In the genomic region with DNA sequence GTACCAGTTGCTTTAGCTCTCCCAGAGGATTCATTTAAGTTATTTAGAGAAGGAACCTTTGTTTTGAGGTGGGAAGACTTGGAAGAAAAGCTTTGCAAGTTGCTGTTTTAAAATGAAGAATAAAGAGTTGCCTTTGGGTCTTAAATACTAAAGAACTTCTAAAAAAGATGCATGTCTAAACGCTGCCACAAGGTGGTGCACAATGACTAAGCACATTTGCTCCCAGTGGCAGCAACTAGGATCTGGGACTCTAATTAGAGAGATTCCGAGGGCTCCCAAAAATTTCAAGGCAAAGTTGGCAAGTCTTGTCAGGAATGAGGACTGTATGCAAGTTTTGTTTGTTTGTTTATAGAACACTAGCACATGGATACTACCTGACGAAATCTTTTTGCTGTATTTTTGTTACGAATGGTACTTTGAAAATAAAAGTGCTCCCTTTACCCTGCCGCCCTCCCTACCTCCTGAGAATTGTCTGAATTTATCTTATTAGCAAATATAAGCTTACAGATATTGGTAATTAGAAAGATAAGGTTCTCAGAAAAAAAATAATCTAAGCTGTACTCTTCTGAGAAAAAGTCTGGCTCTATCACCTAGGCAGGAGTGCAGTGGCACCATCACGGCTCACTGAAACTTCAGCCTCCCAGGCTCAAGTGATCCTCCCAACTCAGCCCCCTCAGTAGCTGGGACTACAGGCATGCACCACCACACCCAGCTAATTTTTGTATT, we compare ENCODE assay signal across 8 cellular contexts.
DNase-seq lines count a peak whose midpoint lies in the region; ATAC-seq, FAIRE-seq and TF ChIP-seq lines count a peak whose summit lies in the region.

No MANE protein-coding gene starts in this region.

- H2AFZ ChIP-seq in astrocyte (ENCODE audit: low read depth, low read length) = peak overlapping the region; percentile 50
- no peak overlapping the region for H2AFZ ChIP-seq in hepatocyte

- CTCF ChIA-PET in CD4-positive, alpha-beta T cell (lab: Charles Lee) = interaction anchor here (1.2 kb wide), 1 partner anchor 337 kb away, joined by 3 read pairs; no protein-coding TSS in a partner anchor

- peak overlapping the region; percentile 3 for H3K9ac ChIP-seq in astrocyte (ENCODE audit: low read length)

- DNase-seq in CD4-positive, alpha-beta T cell = peak in 8 of 10 experiments; percentile 2 to 25 (median 16)
- DNase-seq in GM19240 (ENCODE audit: insufficient read length, low spot score) (peak; percentile 8), LoVo (ENCODE audit: low spot score) (peak; percentile 75), SHP77 treated with DMSO at 0.1 percent for 48 hours (lab: John Stamatoyannopoulos, UW) (peak; percentile 47), astrocyte (ENCODE audit: low read depth) (peak; percentile 50), hepatocyte (ENCODE audit: low spot score) (peak; percentile 77), gastrocnemius medialis (peak; percentile 41 to 47)

- H3K79me2 ChIP-seq in astrocyte (ENCODE audit: insufficient read depth, low read length) = no peaks in the 10 kb centered on the region
- H3K79me2 ChIP-seq in hepatocyte = no peaks in the 10 kb centered on the region

- no peak overlapping the region for H3K4me3 Mint-ChIP-seq in CD4-positive, alpha-beta T cell
- no peak overlapping the region for H3K4me3 Mint-ChIP-seq in astrocyte (ENCODE audit: unreplicated experiment)

- ATAC-seq in CD4-positive, alpha-beta T cell (ENCODE audit: poor library complexity) = no peak
- ATAC-seq in gastrocnemius medialis (peak; percentile 86), GM18505 (IDR thresholded peaks at IDR 0.05; ENCODE audit: unreplicated experiment) (no peak)

- TF ChIP-seq POLR2A in gastrocnemius medialis (IDR thresholded peaks at IDR 0.05) = no peak
- TF ChIP-seq POLR2A in GM18505 (IDR thresholded peaks at IDR 0.05; ENCODE audit: borderline replicate concordance, extremely low read depth, insufficient read depth, insufficient read length) = no peak

- H3K4me1 ChIP-seq in astrocyte (ENCODE audit: insufficient read depth, low read length) (no peaks in the 10 kb centered on the region), hepatocyte (ENCODE audit: insufficient read depth) (no peaks in the 10 kb centered on the region), gastrocnemius medialis (peaks cover 9 to 13% of the 10 kb centered on the region in 2 donors)

- POLR2A ChIA-PET in CD4-positive, alpha-beta T cell (lab: Charles Lee) = interaction anchor here (0.6 kb wide), 1 partner anchor 71 kb away, joined by 3 read pairs; no protein-coding TSS in a partner anchor

- no peaks in the 10 kb centered on the region for H4K20me1 ChIP-seq in astrocyte (ENCODE audit: insufficient read depth, low read length)
- no peaks in the 10 kb centered on the region for H4K20me1 ChIP-seq in hepatocyte (ENCODE audit: insufficient read depth, poor library complexity, severe bottlenecking)

- no peak overlapping the region for H3K27ac ChIP-seq in CD4-positive, alpha-beta T cell (ENCODE audit: low read depth, low read length)
- H3K27ac ChIP-seq in astrocyte (ENCODE audit: low read depth, low read length) (no peak overlapping the region), hepatocyte (no peak overlapping the region), gastrocnemius medialis (peak overlapping the region; percentile 33 to 58 (median 46))

- no peak overlapping the region for H3K27ac Mint-ChIP-seq in CD4-positive, alpha-beta T cell
- peak overlapping the region; percentile 8 for H3K27ac Mint-ChIP-seq in astrocyte (ENCODE audit: unreplicated experiment)

- H3K36me3 ChIP-seq in astrocyte (ENCODE audit: insufficient read depth, low read length) (no peaks in the 10 kb centered on the region), hepatocyte (replicated peaks; ENCODE audit: insufficient read depth, low read depth) (no peaks in the 10 kb centered on the region), gastrocnemius medialis (no peaks in the 10 kb centered on the region)

- H3K9me2 ChIP-seq in hepatocyte (replicated peaks; ENCODE audit: insufficient read depth) = no peaks in the 10 kb centered on the region

- no peak for FAIRE-seq in astrocyte (lab: Jason Lieb, UNC)

- H3K27me3 ChIP-seq in CD4-positive, alpha-beta T cell (ENCODE audit: control insufficient read depth, insufficient read depth, low read length) = no peaks in the 10 kb centered on the region
- no peaks in the 10 kb centered on the region for H3K27me3 ChIP-seq in astrocyte (ENCODE audit: insufficient read depth, low read length)
- H3K27me3 ChIP-seq in hepatocyte = no peaks in the 10 kb centered on the region
- no peaks in the 10 kb centered on the region for H3K27me3 ChIP-seq in gastrocnemius medialis

- WGBS in hepatocyte (ENCODE audit: low lambda C conversion rate, missing lambda C conversion rate) = 55% methylated on average over 6 of the region's 6 CpGs

- in situ Hi-C loops in gastrocnemius medialis (cut with MboI; ENCODE audit: low sequenced_read_pairs in 4 of 4) = loop anchor here in 1 of 4 donors (25.0 kb wide), 1 partner anchor 654 kb away; the partner anchor contains the start of gene BRDT

- H3K9me3 ChIP-seq in CD4-positive, alpha-beta T cell (ENCODE audit: control insufficient read depth, low read length) = no peaks in the 10 kb centered on the region
- H3K9me3 ChIP-seq in astrocyte (ENCODE audit: insufficient read depth, low read depth, low read length) (no peaks in the 10 kb centered on the region), hepatocyte (ENCODE audit: low read depth) (no peaks in the 10 kb centered on the region), gastrocnemius medialis (no peaks in the 10 kb centered on the region)

- no peaks in the 10 kb centered on the region for H3K9me3 Mint-ChIP-seq in CD4-positive, alpha-beta T cell
- H3K9me3 Mint-ChIP-seq in astrocyte (ENCODE audit: unreplicated experiment) = no peaks in the 10 kb centered on the region

- H3K4me3 ChIP-seq in astrocyte (ENCODE audit: insufficient read depth, low read depth, low read length) (no peak overlapping the region), hepatocyte (no peak overlapping the region), gastrocnemius medialis (peak overlapping the region; percentile 22 to 44 (median 32))

- peak; percentile 69 for TF ChIP-seq CTCF in CD4-positive, alpha-beta T cell (IDR thresholded peaks at IDR 0.05)
- TF ChIP-seq CTCF in astrocyte (IDR thresholded peaks at IDR 0.05; ENCODE audit: insufficient read depth, low read depth, low read length) = peak; percentile 88
- TF ChIP-seq CTCF in hepatocyte (IDR thresholded peaks at IDR 0.05; ENCODE audit: poor library complexity) = peak; percentile 92
- TF ChIP-seq CTCF in gastrocnemius medialis (IDR thresholded peaks at IDR 0.05 in 4 of 5, conservative IDR thresholded peaks at IDR 0.05 in 1 of 5) = peak; percentile 59 to 87 (median 80)

- peak overlapping the region; percentile 46 for H3K4me2 ChIP-seq in astrocyte (ENCODE audit: low read length)
- peak overlapping the region; percentile 59 for H3K4me2 ChIP-seq in hepatocyte

- H3K27me3 Mint-ChIP-seq in CD4-positive, alpha-beta T cell = peaks cover 11% of the 10 kb centered on the region
- peaks cover 3% of the 10 kb centered on the region for H3K27me3 Mint-ChIP-seq in astrocyte (ENCODE audit: low read depth, unreplicated experiment)

- intact Hi-C loops in CD4-positive, alpha-beta T cell (cut with DNase I, micrococcal nuclease) = loop anchor here (1.0 to 5.0 kb wide), 4 partner anchors 228 to 1339 kb away; no protein-coding TSS in a partner anchor
- intact Hi-C loops in gastrocnemius medialis (cut with DNase I; ENCODE audit: low total_unique reads) = loop anchor here (2.0 to 10.0 kb wide), 4 partner anchors 120 to 1008 kb away; partner anchors contain the start of gene CDC7

- no peaks in the 10 kb centered on the region for H3K36me3 Mint-ChIP-seq in CD4-positive, alpha-beta T cell (ENCODE audit: low read depth)
- no peaks in the 10 kb centered on the region for H3K36me3 Mint-ChIP-seq in astrocyte (ENCODE audit: low read depth, unreplicated experiment)

- no peaks in the 10 kb centered on the region for H3K4me1 Mint-ChIP-seq in CD4-positive, alpha-beta T cell (ENCODE audit: low read depth)
- no peaks in the 10 kb centered on the region for H3K4me1 Mint-ChIP-seq in astrocyte (ENCODE audit: low read depth, unreplicated experiment)

Comparison
In these comparisons a context has a peak if more than half of its experiments do, and no peak if none do; other contexts are left out.
1. ATAC-seq: peak in gastrocnemius medialis (2 of 2); none in CD4-positive, alpha-beta T cell (single experiment) and GM18505 (single experiment).
2. DNase-seq: peak in every context shown above with its lines; median percentile 77 in hepatocyte; 75 in LoVo; 50 in astrocyte; 47 in SHP77 treated with DMSO at 0.1 percent for 48 hours; 44 in gastrocnemius medialis; 16 in CD4-positive, alpha-beta T cell; 8 in GM19240.
3. H3K27ac ChIP-seq: peak in gastrocnemius medialis (4 of 4); none in CD4-positive, alpha-beta T cell (single experiment), astrocyte (single experiment) and hepatocyte (single experiment).
4. H3K4me3 ChIP-seq: peak in gastrocnemius medialis (4 of 4); none in astrocyte (single experiment) and hepatocyte (single experiment).
5. Peak in every context shown above with its lines, with median percentiles within 50 percentile points of each other: CTCF ChIP-seq.